15 cellular contexts compared by ENCODE assay signal in genomic region chr16:4852221-4852872, GRCh38. TPM values are rescaled to one million over a fixed set of nuclear protein-coding genes. Genes with fewer than 3 reads are reported as not detected.
DNase-seq lines count a peak whose midpoint lies in the region; TF ChIP-seq lines count a peak whose summit lies in the region.
"Had no signal": no experiment of that assay in that cellular context is flagged by ENCODE, and none has a peak within 500 bp of the region (broad histone marks: within the 10 kb centered on the region; RNA-seq: fewer than 3 reads in every experiment).

No MANE protein-coding gene starts in this region.

- intact Hi-C loops in colonic mucosa (cut with DNase I) = no loop called here

- peak; percentile 31 for DNase-seq in EL
- DNase-seq in MG63 = peak; percentile 35
- peak; percentile 43 for DNase-seq in colonic mucosa
- DNase-seq in nephron progenitor cell = no peak
- no peak for DNase-seq in NCI-H1694 (lab: John Stamatoyannopoulos, UW)
- DNase-seq in neural progenitor cell (ENCODE audit: low spot score) = no peak
- no peak for DNase-seq in NAMALWA (ENCODE audit: low spot score)
- DNase-seq in NCI-H1105 (lab: John Stamatoyannopoulos, UW) = no peak
- DNase-seq: activated CD8-positive, alpha-beta memory T cell treated with anti-CD3 and anti-CD28 coated beads, Interleukin-2, amount 50 U/mL, for 48 hours; DMS79; H7; NCI-H2081 treated with DMSO at 0.1 percent for 48 hours; right lobe of liver had no signal

- H3K36me3 Mint-ChIP-seq in nephron progenitor cell (ENCODE audit: low read depth) = peaks cover 32% of the 10 kb centered on the region
- H3K36me3 Mint-ChIP-seq in neural progenitor cell = peaks cover 13% of the 10 kb centered on the region

- no peaks in the 10 kb centered on the region for H3K9me3 Mint-ChIP-seq in nephron progenitor cell
- no peaks in the 10 kb centered on the region for H3K9me3 Mint-ChIP-seq in neural progenitor cell

- H3K4me3 ChIP-seq in MG63 = no peak overlapping the region
- H3K4me3 ChIP-seq in colonic mucosa = no peak overlapping the region
- no peak overlapping the region for H3K4me3 ChIP-seq in neural progenitor cell
- H3K4me3 ChIP-seq: right lobe of liver had no signal

- H3K9me3 ChIP-seq in MG63 (no peaks in the 10 kb centered on the region), colonic mucosa (no peaks in the 10 kb centered on the region), neural progenitor cell (ENCODE audit: low read depth) (no peaks in the 10 kb centered on the region)
- H3K9me3 ChIP-seq: right lobe of liver had no signal

- H3K27me3 Mint-ChIP-seq in nephron progenitor cell (ENCODE audit: low read depth, poor library complexity) (no peaks in the 10 kb centered on the region), neural progenitor cell (ENCODE audit: insufficient read depth, low read depth) (peaks cover 4% of the 10 kb centered on the region)

- H3K27me3 ChIP-seq in MG63 = no peaks in the 10 kb centered on the region
- H3K27me3 ChIP-seq in colonic mucosa = no peaks in the 10 kb centered on the region
- no peaks in the 10 kb centered on the region for H3K27me3 ChIP-seq in neural progenitor cell
- H3K27me3 ChIP-seq: right lobe of liver had no signal

- peaks cover 61% of the 10 kb centered on the region for H3K79me2 ChIP-seq in neural progenitor cell (ENCODE audit: low read depth)

- H3K27ac Mint-ChIP-seq in nephron progenitor cell (peak overlapping the region; percentile 36), neural progenitor cell (no peak overlapping the region)

- H3K36me3 ChIP-seq in MG63 = peaks cover 45% of the 10 kb centered on the region
- peaks cover 10% of the 10 kb centered on the region for H3K36me3 ChIP-seq in colonic mucosa
- no peaks in the 10 kb centered on the region for H3K36me3 ChIP-seq in neural progenitor cell

- peaks cover 15% of the 10 kb centered on the region for H3F3A ChIP-seq in neural progenitor cell (ENCODE audit: low read depth)

- H3K4me2 ChIP-seq in neural progenitor cell = no peak overlapping the region

- H3K4me1 ChIP-seq in colonic mucosa (peaks cover 24% of the 10 kb centered on the region), neural progenitor cell (peaks cover 17% of the 10 kb centered on the region)

- H3K9ac ChIP-seq in colonic mucosa (ENCODE audit: low read depth in 2 of 2, low read length in 2 of 2) = no peak overlapping the region
- H3K9ac ChIP-seq in neural progenitor cell = no peak overlapping the region

- peaks cover 52% of the 10 kb centered on the region for H4K20me1 ChIP-seq in neural progenitor cell (ENCODE audit: low read depth)

- H3K4me1 Mint-ChIP-seq in nephron progenitor cell (peaks cover 30% of the 10 kb centered on the region), neural progenitor cell (peaks cover 35% of the 10 kb centered on the region)

- TF ChIP-seq CTCF in colonic mucosa (IDR thresholded peaks at IDR 0.05) (no peak), nephron progenitor cell (IDR thresholded peaks at IDR 0.05) (no peak), neural progenitor cell (IDR thresholded peaks at IDR 0.05) (no peak)

- H3K27ac ChIP-seq in colonic mucosa (peak overlapping the region; percentile 24), neural progenitor cell (no peak overlapping the region)

- H2AFZ ChIP-seq in neural progenitor cell (replicated peaks) = no peak overlapping the region

- H3K4me3 Mint-ChIP-seq in nephron progenitor cell = no peak overlapping the region
- H3K4me3 Mint-ChIP-seq in neural progenitor cell = no peak overlapping the region

RNA-seq across cellular contexts. Expression of gene UBN1, which starts 5.1 kb away (rescaled TPM):
- total RNA-seq in MG63 (2014; rRNA removed; shearing (Covaris generic); ENCODE audit: low replicate concordance) = 27.3 and 27.7 TPM in 2 replicates
- 10 to 100 TPM; 34.7 to 41.7 TPM for total RNA-seq in colonic mucosa
- total RNA-seq in neural progenitor cell (ENCODE audit: low replicate concordance) = 28.4 and 32.7 TPM in 2 replicates

RNA-seq across cellular contexts. Expression of gene GLYR1, which starts 5.3 kb away (rescaled TPM):
- total RNA-seq in MG63 (2014; rRNA removed; shearing (Covaris generic); ENCODE audit: low replicate concordance) = 44.6 and 45.2 TPM in 2 replicates
- 100 to 1,000 TPM; 112 to 134 TPM for total RNA-seq in colonic mucosa
- 53.0 and 57.0 TPM in 2 replicates for total RNA-seq in neural progenitor cell (ENCODE audit: low replicate concordance)

RNA-seq across cellular contexts. Expression of gene ROGDI, which starts 49.9 kb away (rescaled TPM):
- 7.7 and 29.1 TPM in 2 replicates for total RNA-seq in MG63 (2014; rRNA removed; shearing (Covaris generic); ENCODE audit: low replicate concordance)
- 10 to 100 TPM; 18.1 to 23.9 TPM for total RNA-seq in colonic mucosa
- total RNA-seq in neural progenitor cell (ENCODE audit: low replicate concordance) = 22.2 and 49.3 TPM in 2 replicates

RNA-seq across cellular contexts. Expression of gene SMIM22, which starts 57.2 kb away (rescaled TPM):
- not detected in 2 replicates for total RNA-seq in MG63 (2014; rRNA removed; shearing (Covaris generic); ENCODE audit: low replicate concordance)
- 100 to 1,000 TPM; 361 to 457 TPM for total RNA-seq in colonic mucosa
- total RNA-seq in neural progenitor cell (ENCODE audit: low replicate concordance) = not detected in 2 replicates
- total RNA-seq: dermis microvascular lymphatic vessel endothelial cell, H7, SK-MEL-5 had no signal

Comparison
In these comparisons a context has a peak if more than half of its experiments do, and no peak if none do; other contexts are left out.
1. DNase-seq: peak in EL (single experiment), MG63 (single experiment) and colonic mucosa (single experiment); none in nephron progenitor cell (single experiment), NCI-H1694 (single experiment), neural progenitor cell (single experiment), NAMALWA (single experiment) and NCI-H1105 (single experiment).